ENCODE assay signal across 8 cellular contexts in genomic region chr14:105092912-105093425, GRCh38. TPM values are rescaled to one million over a fixed set of nuclear protein-coding genes. Genes with fewer than 3 reads are reported as not detected.
A peak's percentile ranks its signal among the peaks of the same experiment; 100 is the strongest.
DNase-seq lines count a peak whose midpoint lies in the region; TF ChIP-seq lines count a peak whose summit lies in the region.

No MANE protein-coding gene starts in this region.

- peak overlapping the region; percentile 31 for H3K4me3 ChIP-seq in HAP-1
- H3K4me3 ChIP-seq in iPS-15b (ENCODE audit: low read depth, low read length), result peak overlapping the region; percentile 50

- H3K4me1 Mint-ChIP-seq in Calu3 (ENCODE audit: low read depth, unreplicated experiment), result peaks cover 22% of the 10 kb centered on the region

- H3K27me3 ChIP-seq in HAP-1 (ENCODE audit: low read depth) (no peaks in the 10 kb centered on the region), iPS-15b (ENCODE audit: control insufficient read depth, insufficient read depth, low read length) (peaks cover 23% of the 10 kb centered on the region)

- no peaks in the 10 kb centered on the region for H3K9me3 Mint-ChIP-seq in Calu3 (ENCODE audit: low read depth, unreplicated experiment)

- no peaks in the 10 kb centered on the region for H3K36me3 ChIP-seq in HAP-1 (replicated peaks)
- no peaks in the 10 kb centered on the region for H3K36me3 ChIP-seq in iPS-15b (ENCODE audit: control insufficient read depth, insufficient read depth, low read length)

- peak overlapping the region; percentile 77 for H3K4me3 Mint-ChIP-seq in Calu3 (ENCODE audit: low read depth, unreplicated experiment)

- intact Hi-C loops in Calu3 (cut with micrococcal nuclease; ENCODE audit: unreplicated experiment), result loop anchor here (5.0 to 10.0 kb wide), 3 partner anchors 74 to 262 kb away; partner anchors contain the start of gene JAG2

- H3K4me1 ChIP-seq in HAP-1 (peaks cover 11% of the 10 kb centered on the region), iPS-15b (ENCODE audit: control insufficient read depth, insufficient read depth, low read length) (peaks cover 2% of the 10 kb centered on the region)

- no peak for TF ChIP-seq CTCF in Calu3 (IDR thresholded peaks at IDR 0.05; ENCODE audit: unreplicated experiment)

- DNase-seq in Calu3 (peak; percentile 56), HAP-1 (ENCODE audit: low spot score in 2 of 2) (peak in 1 of 2 experiments; percentile 68), SW 1271 (lab: John Stamatoyannopoulos, UW) (peak; percentile 20 to 60), astrocyte of the hippocampus (ENCODE audit: low read depth, low spot score) (peak; percentile 86), DMS79 (lab: John Stamatoyannopoulos, UW) (no peak), NCI-H187 treated with DMSO at 0.1 percent for 48 hours (lab: John Stamatoyannopoulos, UW) (no peak)
- peak; percentile 70 for DNase-seq in stimulated activated CD4-positive, alpha-beta T cell treated with anti-CD3 and anti-CD28 coated beads, Interleukin-12 subunit alpha, Interleukin-12 subunit beta, amount 100 ng/mL, for 4 hours

- H3K36me3 Mint-ChIP-seq in Calu3 (ENCODE audit: insufficient read depth, unreplicated experiment), result peaks cover 41% of the 10 kb centered on the region

- no peaks in the 10 kb centered on the region for H3K9me3 ChIP-seq in HAP-1
- H3K9me3 ChIP-seq in iPS-15b (ENCODE audit: control insufficient read depth, insufficient read depth, low read length), result no peaks in the 10 kb centered on the region

- peak overlapping the region; percentile 77 for H3K27ac Mint-ChIP-seq in Calu3 (ENCODE audit: unreplicated experiment)

- no TSS peak for BruUV-seq in Calu3 (replicated peaks; lab: Mats Ljungman, UMichigan)

- H3K9ac ChIP-seq in iPS-15b (ENCODE audit: low read depth, low read length), result no peak overlapping the region

- CTCF ChIA-PET in Calu3 (lab: Charles Lee), result no interaction called here

- H3K27me3 Mint-ChIP-seq in Calu3 (ENCODE audit: unreplicated experiment), result peaks cover 16% of the 10 kb centered on the region

- in situ Hi-C loops in HAP-1 (cut with MboI; ENCODE audit: low sequenced_read_pairs), result no loop called here

RNA-seq across cellular contexts. Expression of gene GPR132, which starts 27.7 kb away (rescaled TPM):
- 1.4 TPM in 2 replicates for total RNA-seq in Calu3 (2022)

Comparison
In these comparisons a context has a peak if more than half of its experiments do, and no peak if none do; other contexts are left out.
1. DNase-seq: peak in Calu3 (single experiment), SW 1271 (2 of 2), astrocyte of the hippocampus (single experiment) and stimulated activated CD4-positive, alpha-beta T cell treated with anti-CD3 and anti-CD28 coated beads, Interleukin-12 subunit alpha, Interleukin-12 subunit beta, amount 100 ng/mL, for 4 hours (single experiment); none in DMS79 (single experiment) and NCI-H187 treated with DMSO at 0.1 percent for 48 hours (single experiment).